8 cellular contexts compared by ENCODE assay signal in genomic region chr15:92832992-92833438, GRCh38.
DNase-seq lines count a peak whose midpoint lies in the region; ATAC-seq, FAIRE-seq and TF ChIP-seq lines count a peak whose summit lies in the region.

No MANE protein-coding gene starts in this region.

- FAIRE-seq in H54 (lab: Jason Lieb, UNC): no peak

- no peak for TF ChIP-seq POLR2A in H54 (IDR thresholded peaks at IDR 0.05; ENCODE audit: low read depth, low read length)

- H3K36me3 ChIP-seq in SK-N-MC (ENCODE audit: insufficient read depth, low read length): no peaks in the 10 kb centered on the region

- TF ChIP-seq CTCF in GM12864 (IDR thresholded peaks at IDR 0.05; ENCODE audit: low read depth, low read length, missing control alignments) (no peak), fibroblast of pulmonary artery (IDR thresholded peaks at IDR 0.05; ENCODE audit: low read length, missing control alignments) (no peak)

- H3K9me3 ChIP-seq in SK-N-MC (ENCODE audit: low read depth, low read length): no peaks in the 10 kb centered on the region

- H3K27ac ChIP-seq in SK-N-MC: peak overlapping the region; percentile 97; the same call in 1 of the 2 replicates

- H3K4me3 ChIP-seq in GM12864 (ENCODE audit: low read depth, low read length) (peak overlapping the region; percentile 36; the same call in 1 of the 2 replicates), SK-N-MC (no peak overlapping the region), fibroblast of pulmonary artery (replicated peaks; ENCODE audit: low read depth, low read length) (no peak overlapping the region)

- H3K9ac ChIP-seq in SK-N-MC (ENCODE audit: insufficient read length): no peak overlapping the region

- intact Hi-C loops in sciatic nerve (cut with DNase I): no loop called here

- ATAC-seq in sciatic nerve (peak; percentile 69), HG02623 (IDR thresholded peaks at IDR 0.05; ENCODE audit: unreplicated experiment) (no peak), HG03354 (IDR thresholded peaks at IDR 0.05; ENCODE audit: poor library complexity, severe bottlenecking, unreplicated experiment) (no peak)

- no peak for DNase-seq in GM12864 (ENCODE audit: low read depth)
- DNase-seq in SK-N-MC (ENCODE audit: low read depth, low spot score): no peak
- DNase-seq in fibroblast of pulmonary artery (ENCODE audit: low read depth): peak; percentile 37
- DNase-seq in sciatic nerve (ENCODE audit: low spot score): no peak
- DNase-seq in H54 (ENCODE audit: insufficient read length, low spot score): no peak
- no peak for DNase-seq in COR-L47 (lab: John Stamatoyannopoulos, UW)
